ENCODE assay signal across 21 cellular contexts in the genomic region with DNA sequence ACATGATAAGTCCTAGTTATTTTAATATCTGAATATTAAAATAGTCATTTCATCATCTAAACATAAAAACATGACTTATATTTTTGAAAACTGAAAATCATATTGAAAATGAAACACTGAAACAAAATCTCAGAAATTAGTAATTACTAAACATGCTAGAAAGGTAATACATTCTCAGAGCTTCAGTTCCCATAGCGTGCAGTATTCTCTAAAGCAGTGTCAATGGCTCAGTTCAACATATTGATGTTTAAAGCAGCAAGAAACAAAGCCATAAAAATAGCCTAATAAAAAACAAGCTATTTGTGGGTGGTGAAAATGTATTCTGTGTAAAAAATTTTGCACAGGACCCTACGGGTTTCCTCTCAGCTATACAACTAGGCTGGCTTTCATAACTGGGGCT.
"Had no signal": no experiment of that assay in that cellular context is flagged by ENCODE, and none has a peak within 500 bp of the region (broad histone marks: within the 10 kb centered on the region; RNA-seq: fewer than 3 reads in every experiment).

No MANE protein-coding gene starts in this region.

- H3K27me3 ChIP-seq: hepatocyte, tibial nerve had no signal

- H3K4me1 ChIP-seq: left ventricle myocardium inferior, tibial nerve had no signal

- H3K79me2 ChIP-seq: hepatocyte had no signal

- H3K36me3 ChIP-seq: left ventricle myocardium inferior, tibial nerve, WERI-Rb-1 had no signal

- H2AFZ ChIP-seq: hepatocyte had no signal

- DNase-seq: activated CD4-positive, alpha-beta T cell treated with anti-CD3 and anti-CD28 coated beads, Interleukin-2, amount 50 U/mL, for 1 hour; activated CD4-positive, CD25-positive, alpha-beta regulatory T cell treated with anti-CD3 and anti-CD28 coated beads, Interleukin-2, amount 50 U/mL, for 72 hours; activated CD8-positive, alpha-beta T cell treated with anti-CD3 and anti-CD28 coated beads, Interleukin-2, amount 10 ng/mL, durations not matched to agents 7 days and 5 days; activated gamma-delta T cell treated with Interleukin-2 at 50 U/mL for 16 hours; aorta; dermis blood vessel endothelial cell; effector CD8-positive, alpha-beta T cell; erythroblast; foreskin fibroblast; kidney glomerular epithelial cell; left ventricle myocardium inferior; naive thymus-derived CD4-positive, alpha-beta T cell; occipital lobe; small intestine; stimulated activated CD4-positive, alpha-beta T cell treated with anti-CD3 and anti-CD28 coated beads, Interleukin-2, amount 100 ng/mL, for 24 hours; stimulated activated naive CD8-positive, alpha-beta T cell treated with anti-CD3 and anti-CD28 coated beads, Interleukin-15, amount 100 ng/mL, for 72 hours; WERI-Rb-1 had no signal

- H3K27ac ChIP-seq: hepatocyte, left ventricle myocardium inferior, tibial nerve, WERI-Rb-1 had no signal

- H3K4me3 ChIP-seq: hepatocyte, left ventricle myocardium inferior, tibial nerve had no signal

- ATAC-seq: activated CD8-positive, alpha-beta T cell treated with anti-CD3 and anti-CD28 coated beads, Interleukin-2, amount 10 ng/mL, durations not matched to agents 7 days and 5 days; naive thymus-derived CD4-positive, alpha-beta T cell; sciatic nerve; stimulated activated effector memory CD8-positive, alpha-beta T cell treated with anti-CD3 and anti-CD28 coated beads, Interleukin-12 subunit alpha, Interleukin-12 subunit beta, amount 100 ng/mL, for 72 hours; stimulated activated naive CD8-positive, alpha-beta T cell treated with anti-CD3 and anti-CD28 coated beads, Interleukin-15, amount 100 ng/mL, for 72 hours had no signal

- H3K4me2 ChIP-seq: hepatocyte had no signal

- H3K9me3 ChIP-seq: left ventricle myocardium inferior, tibial nerve had no signal
